Comparison of ENCODE assay signal across 8 cellular contexts in genomic region chr6:10411915-10412164, GRCh38. TPM values are rescaled to one million over a fixed set of nuclear protein-coding genes. Genes with fewer than 3 reads are reported as not detected.
DNase-seq lines count a peak whose midpoint lies in the region; ATAC-seq and TF ChIP-seq lines count a peak whose summit lies in the region.

No MANE protein-coding gene starts in this region.

- peaks cover 10% of the 10 kb centered on the region for H3K9me3 Mint-ChIP-seq in nephron

- H3K27ac ChIP-seq in Karpas-422 (ENCODE audit: low read length) (no peak overlapping the region), ectodermal cell (ENCODE audit: insufficient read depth, low read depth, low read length, poor library complexity, severe bottlenecking) (no peak overlapping the region)

- ATAC-seq in GM18517 (IDR thresholded peaks at IDR 0.05; ENCODE audit: unreplicated experiment) (peak; percentile 4), HG02970 (IDR thresholded peaks at IDR 0.05; ENCODE audit: low FRiP score, unreplicated experiment) (no peak), HG03469 (IDR thresholded peaks at IDR 0.05; ENCODE audit: unreplicated experiment) (no peak)

- no peaks in the 10 kb centered on the region for H3K9me2 ChIP-seq in Karpas-422 (replicated peaks; ENCODE audit: insufficient read depth, low read length)

- WGBS in ectodermal cell, 2 experiments: 0 to 2% methylated on average over 13 to 15 of the region's 18 CpGs

- peaks cover 5% of the 10 kb centered on the region for H3K36me3 Mint-ChIP-seq in nephron (ENCODE audit: low read depth)

- no peaks in the 10 kb centered on the region for H3K9me3 ChIP-seq in Karpas-422 (ENCODE audit: low read length)
- no peaks in the 10 kb centered on the region for H3K9me3 ChIP-seq in ectodermal cell (ENCODE audit: control insufficient read depth, low read length)

- no peak overlapping the region for H2AFZ ChIP-seq in Karpas-422 (ENCODE audit: low read length)

- H3K4me3 ChIP-seq in Karpas-422 (ENCODE audit: low read length): peak overlapping the region; percentile 41; the same call in 1 of the 2 replicates
- H3K4me3 ChIP-seq in ectodermal cell (ENCODE audit: insufficient read depth, low read depth, low read length): peak overlapping the region; percentile 48

- H3K27ac Mint-ChIP-seq in nephron: peak overlapping the region in 2 of 3 experiments; percentile 49 to 85

- H3K27me3 Mint-ChIP-seq in nephron (ENCODE audit: low read depth): peaks cover 97% of the 10 kb centered on the region

- no peaks in the 10 kb centered on the region for H3K79me2 ChIP-seq in Karpas-422 (ENCODE audit: low read length)

- DNase-seq in Karpas-422 (no peak), GM10266 (ENCODE audit: extremely low spot score) (no peak), DMS 273 treated with DMSO at 0.1 percent for 48 hours (lab: John Stamatoyannopoulos, UW) (no peak)

- TF ChIP-seq CTCF in nephron (IDR thresholded peaks at IDR 0.05; ENCODE audit: unreplicated experiment in 3 of 3) (no peak), GM10266 (IDR thresholded peaks at IDR 0.05; ENCODE audit: control insufficient read depth, insufficient read depth, low read depth, missing control alignments) (no peak)

- H3K4me1 Mint-ChIP-seq in nephron: peaks cover 57% of the 10 kb centered on the region

- H3K36me3 ChIP-seq in Karpas-422 (ENCODE audit: insufficient read depth, low read length) (no peaks in the 10 kb centered on the region), ectodermal cell (ENCODE audit: control insufficient read depth, insufficient read depth, low read length) (no peaks in the 10 kb centered on the region)

- H3K4me1 ChIP-seq in Karpas-422 (ENCODE audit: low read length) (peaks cover 11% of the 10 kb centered on the region), ectodermal cell (ENCODE audit: control insufficient read depth, insufficient read depth, low read length) (peaks cover 25% of the 10 kb centered on the region)

- peak overlapping the region; percentile 85 to 87 (median 86) for H3K4me3 Mint-ChIP-seq in nephron

- no peaks in the 10 kb centered on the region for H4K20me1 ChIP-seq in Karpas-422 (ENCODE audit: insufficient read depth, low read depth, low read length)

- H3K27me3 ChIP-seq in Karpas-422 (ENCODE audit: low read length) (no peaks in the 10 kb centered on the region), ectodermal cell (ENCODE audit: control insufficient read depth, insufficient read depth, low read length, poor library complexity, severe bottlenecking) (peaks cover 100% of the 10 kb centered on the region)

- H3K4me2 ChIP-seq in Karpas-422 (ENCODE audit: low read depth, low read length, poor library complexity, severe bottlenecking): peak overlapping the region; percentile 79

- peak overlapping the region; percentile 29 for H3K9ac ChIP-seq in Karpas-422 (ENCODE audit: low read length)

RNA-seq across cellular contexts. Expression of gene TFAP2A, which starts 3.0 kb away (rescaled TPM):
- 0.22 and 0.34 TPM in 2 replicates for total RNA-seq in Karpas-422 (2014; rRNA removed; shearing (Covaris generic); ENCODE audit: low replicate concordance)
- 21.7 TPM for polyA plus RNA-seq in ectodermal cell (2013, experiment 1 of 4)
- 18.7 TPM for polyA plus RNA-seq in ectodermal cell (2013, experiment 2 of 4)
- 19.3 TPM for polyA plus RNA-seq in ectodermal cell (2013, experiment 3 of 4)
- polyA plus RNA-seq in ectodermal cell (2013, experiment 4 of 4): 21.9 TPM
